2 cellular contexts compared by ENCODE assay signal in the genomic region with DNA sequence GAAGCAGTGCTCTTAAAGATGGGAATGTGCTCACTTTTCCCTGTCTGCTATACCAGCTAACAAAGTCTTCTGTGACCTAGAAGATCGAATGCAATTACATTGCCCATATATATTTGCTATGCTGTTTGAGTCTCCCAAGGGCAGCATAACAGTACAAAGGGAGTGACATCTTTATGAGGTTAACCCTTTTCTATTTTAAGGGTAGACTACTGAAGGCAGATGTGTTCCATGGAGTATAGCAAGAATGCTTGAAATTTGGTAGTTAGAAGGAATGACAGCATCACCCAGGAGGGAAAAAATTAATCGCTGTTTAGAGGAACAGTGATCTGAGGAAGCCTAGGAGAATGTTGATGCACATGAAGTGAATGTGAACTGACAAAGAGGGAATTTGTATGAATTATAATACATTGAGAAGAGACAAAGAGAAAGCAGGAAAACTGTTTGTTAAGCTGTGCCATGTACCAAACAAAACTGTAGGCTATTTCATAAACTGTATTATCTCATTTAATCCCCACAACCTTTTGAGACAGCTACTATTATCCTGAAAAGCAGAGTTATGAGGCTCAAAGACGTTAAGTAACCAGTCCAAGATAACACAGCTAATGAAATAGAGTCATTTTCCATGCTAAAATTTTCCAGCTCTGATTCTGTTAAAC.
TF ChIP-seq lines count a peak whose summit lies in the region.

No MANE protein-coding gene starts in this region.

TF ChIP-seq in SK-N-SH, 30 proteins besides CTCF, POLR2A, EP300 and RAD21 (continued from another document):
- TF ChIP-seq, protein P1, sequence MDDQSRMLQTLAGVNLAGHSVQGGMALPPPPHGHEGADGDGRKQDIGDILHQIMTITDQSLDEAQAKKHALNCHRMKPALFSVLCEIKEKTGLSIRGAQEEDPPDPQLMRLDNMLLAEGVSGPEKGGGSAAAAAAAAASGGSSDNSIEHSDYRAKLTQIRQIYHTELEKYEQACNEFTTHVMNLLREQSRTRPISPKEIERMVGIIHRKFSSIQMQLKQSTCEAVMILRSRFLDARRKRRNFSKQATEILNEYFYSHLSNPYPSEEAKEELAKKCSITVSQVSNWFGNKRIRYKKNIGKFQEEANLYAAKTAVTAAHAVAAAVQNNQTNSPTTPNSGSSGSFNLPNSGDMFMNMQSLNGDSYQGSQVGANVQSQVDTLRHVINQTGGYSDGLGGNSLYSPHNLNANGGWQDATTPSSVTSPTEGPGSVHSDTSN (IDR thresholded peaks at IDR 0.05), result no peak
- TF ChIP-seq EZH2phosphoT487 (IDR thresholded peaks at IDR 0.05; ENCODE audit: borderline replicate concordance, low read depth) (no peak), NRF1 (IDR thresholded peaks at IDR 0.05; ENCODE audit: low read depth, low read length) (no peak), TCF12 (IDR thresholded peaks at IDR 0.05) (no peak)

TF ChIP-seq in SK-N-SH treated with all-trans-retinoic acid at 6 μM for 48 hours, 23 proteins besides CTCF, POLR2A, EP300 and RAD21 (continued from another document):
- no peak for TF ChIP-seq TCF4 (CRISPR knock-in tag; IDR thresholded peaks at IDR 0.05; ENCODE audit: borderline replicate concordance)
- TF ChIP-seq, protein P2, sequence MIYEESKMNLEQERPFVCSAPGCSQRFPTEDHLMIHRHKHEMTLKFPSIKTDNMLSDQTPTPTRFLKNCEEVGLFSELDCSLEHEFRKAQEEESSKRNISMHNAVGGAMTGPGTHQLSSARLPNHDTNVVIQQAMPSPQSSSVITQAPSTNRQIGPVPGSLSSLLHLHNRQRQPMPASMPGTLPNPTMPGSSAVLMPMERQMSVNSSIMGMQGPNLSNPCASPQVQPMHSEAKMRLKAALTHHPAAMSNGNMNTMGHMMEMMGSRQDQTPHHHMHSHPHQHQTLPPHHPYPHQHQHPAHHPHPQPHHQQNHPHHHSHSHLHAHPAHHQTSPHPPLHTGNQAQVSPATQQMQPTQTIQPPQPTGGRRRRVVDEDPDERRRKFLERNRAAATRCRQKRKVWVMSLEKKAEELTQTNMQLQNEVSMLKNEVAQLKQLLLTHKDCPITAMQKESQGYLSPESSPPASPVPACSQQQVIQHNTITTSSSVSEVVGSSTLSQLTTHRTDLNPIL (CRISPR knock-in tag; IDR thresholded peaks at IDR 0.05; ENCODE audit: low read depth), result no peak
- TF ChIP-seq ZC3H10 (CRISPR knock-in tag; IDR thresholded peaks at IDR 0.05), result no peak
- no peak for TF ChIP-seq BACH2 (CRISPR knock-in tag; IDR thresholded peaks at IDR 0.05; ENCODE audit: borderline replicate concordance)
- TF ChIP-seq, protein P3, sequence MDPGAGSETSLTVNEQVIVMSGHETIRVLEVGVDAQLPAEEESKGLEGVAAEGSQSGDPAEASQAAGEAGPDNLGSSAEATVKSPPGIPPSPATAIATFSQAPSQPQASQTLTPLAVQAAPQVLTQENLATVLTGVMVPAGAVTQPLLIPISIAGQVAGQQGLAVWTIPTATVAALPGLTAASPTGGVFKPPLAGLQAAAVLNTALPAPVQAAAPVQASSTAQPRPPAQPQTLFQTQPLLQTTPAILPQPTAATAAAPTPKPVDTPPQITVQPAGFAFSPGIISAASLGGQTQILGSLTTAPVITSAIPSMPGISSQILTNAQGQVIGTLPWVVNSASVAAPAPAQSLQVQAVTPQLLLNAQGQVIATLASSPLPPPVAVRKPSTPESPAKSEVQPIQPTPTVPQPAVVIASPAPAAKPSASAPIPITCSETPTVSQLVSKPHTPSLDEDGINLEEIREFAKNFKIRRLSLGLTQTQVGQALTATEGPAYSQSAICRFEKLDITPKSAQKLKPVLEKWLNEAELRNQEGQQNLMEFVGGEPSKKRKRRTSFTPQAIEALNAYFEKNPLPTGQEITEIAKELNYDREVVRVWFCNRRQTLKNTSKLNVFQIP (CRISPR knock-in tag; IDR thresholded peaks at IDR 0.05; ENCODE audit: borderline replicate concordance, low read depth), result no peak
- TF ChIP-seq, protein P4, sequence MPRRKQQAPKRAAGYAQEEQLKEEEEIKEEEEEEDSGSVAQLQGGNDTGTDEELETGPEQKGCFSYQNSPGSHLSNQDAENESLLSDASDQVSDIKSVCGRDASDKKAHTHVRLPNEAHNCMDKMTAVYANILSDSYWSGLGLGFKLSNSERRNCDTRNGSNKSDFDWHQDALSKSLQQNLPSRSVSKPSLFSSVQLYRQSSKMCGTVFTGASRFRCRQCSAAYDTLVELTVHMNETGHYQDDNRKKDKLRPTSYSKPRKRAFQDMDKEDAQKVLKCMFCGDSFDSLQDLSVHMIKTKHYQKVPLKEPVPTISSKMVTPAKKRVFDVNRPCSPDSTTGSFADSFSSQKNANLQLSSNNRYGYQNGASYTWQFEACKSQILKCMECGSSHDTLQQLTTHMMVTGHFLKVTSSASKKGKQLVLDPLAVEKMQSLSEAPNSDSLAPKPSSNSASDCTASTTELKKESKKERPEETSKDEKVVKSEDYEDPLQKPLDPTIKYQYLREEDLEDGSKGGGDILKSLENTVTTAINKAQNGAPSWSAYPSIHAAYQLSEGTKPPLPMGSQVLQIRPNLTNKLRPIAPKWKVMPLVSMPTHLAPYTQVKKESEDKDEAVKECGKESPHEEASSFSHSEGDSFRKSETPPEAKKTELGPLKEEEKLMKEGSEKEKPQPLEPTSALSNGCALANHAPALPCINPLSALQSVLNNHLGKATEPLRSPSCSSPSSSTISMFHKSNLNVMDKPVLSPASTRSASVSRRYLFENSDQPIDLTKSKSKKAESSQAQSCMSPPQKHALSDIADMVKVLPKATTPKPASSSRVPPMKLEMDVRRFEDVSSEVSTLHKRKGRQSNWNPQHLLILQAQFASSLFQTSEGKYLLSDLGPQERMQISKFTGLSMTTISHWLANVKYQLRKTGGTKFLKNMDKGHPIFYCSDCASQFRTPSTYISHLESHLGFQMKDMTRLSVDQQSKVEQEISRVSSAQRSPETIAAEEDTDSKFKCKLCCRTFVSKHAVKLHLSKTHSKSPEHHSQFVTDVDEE (CRISPR knock-in tag; IDR thresholded peaks at IDR 0.05), result no peak
- TF ChIP-seq PPARA (CRISPR knock-in tag; IDR thresholded peaks at IDR 0.05; ENCODE audit: borderline replicate concordance), result no peak
- TF ChIP-seq, protein P5, sequence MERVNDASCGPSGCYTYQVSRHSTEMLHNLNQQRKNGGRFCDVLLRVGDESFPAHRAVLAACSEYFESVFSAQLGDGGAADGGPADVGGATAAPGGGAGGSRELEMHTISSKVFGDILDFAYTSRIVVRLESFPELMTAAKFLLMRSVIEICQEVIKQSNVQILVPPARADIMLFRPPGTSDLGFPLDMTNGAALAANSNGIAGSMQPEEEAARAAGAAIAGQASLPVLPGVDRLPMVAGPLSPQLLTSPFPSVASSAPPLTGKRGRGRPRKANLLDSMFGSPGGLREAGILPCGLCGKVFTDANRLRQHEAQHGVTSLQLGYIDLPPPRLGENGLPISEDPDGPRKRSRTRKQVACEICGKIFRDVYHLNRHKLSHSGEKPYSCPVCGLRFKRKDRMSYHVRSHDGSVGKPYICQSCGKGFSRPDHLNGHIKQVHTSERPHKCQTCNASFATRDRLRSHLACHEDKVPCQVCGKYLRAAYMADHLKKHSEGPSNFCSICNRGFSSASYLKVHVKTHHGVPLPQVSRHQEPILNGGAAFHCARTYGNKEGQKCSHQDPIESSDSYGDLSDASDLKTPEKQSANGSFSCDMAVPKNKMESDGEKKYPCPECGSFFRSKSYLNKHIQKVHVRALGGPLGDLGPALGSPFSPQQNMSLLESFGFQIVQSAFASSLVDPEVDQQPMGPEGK (CRISPR knock-in tag; IDR thresholded peaks at IDR 0.05; ENCODE audit: borderline replicate concordance), result no peak
- TF ChIP-seq ISL1 (CRISPR knock-in tag; IDR thresholded peaks at IDR 0.05), result no peak
- TF ChIP-seq ZFP3 (CRISPR knock-in tag; IDR thresholded peaks at IDR 0.05), result no peak
